8 cellular contexts compared by ENCODE assay signal in genomic region chr18:68713791-68714190, GRCh38. TPM values are rescaled to one million over a fixed set of nuclear protein-coding genes. Genes with fewer than 3 reads are reported as not detected.
DNase-seq lines count a peak whose midpoint lies in the region; ATAC-seq, FAIRE-seq and TF ChIP-seq lines count a peak whose summit lies in the region.

No MANE protein-coding gene starts in this region.

- H3K9me3 ChIP-seq in kidney (ENCODE audit: control insufficient read depth in 1 of 2, low read length in 2 of 2), result no peaks in the 10 kb centered on the region
- H3K9me3 ChIP-seq in testis, result no peaks in the 10 kb centered on the region

- H3K4me3 ChIP-seq in kidney (ENCODE audit: low read length in 2 of 2) (peak overlapping the region; percentile 90 to 92), testis (peak overlapping the region; percentile 84 to 99)

- no peak for ATAC-seq in activated T-helper 17 cell treated with anti-CD3 and anti-CD28 coated beads, Interleukin-2, amount 50 U/mL, for 72 hours (replicated peaks)
- ATAC-seq in GM21737 (IDR thresholded peaks at IDR 0.05; ENCODE audit: unreplicated experiment) (no peak), GM19351 (IDR thresholded peaks at IDR 0.05; ENCODE audit: unreplicated experiment) (no peak), HG02852 (IDR thresholded peaks at IDR 0.05; ENCODE audit: unreplicated experiment) (no peak)

- H3K4me1 ChIP-seq in kidney (ENCODE audit: control insufficient read depth in 1 of 2, insufficient read depth in 1 of 2, low read depth in 1 of 2, low read length in 2 of 2), result peaks cover 4 to 5% of the 10 kb centered on the region in 2 donors
- peaks cover 8% of the 10 kb centered on the region for H3K4me1 ChIP-seq in testis

- H3K27me3 ChIP-seq in testis, result no peaks in the 10 kb centered on the region

- H3K36me3 ChIP-seq in kidney (ENCODE audit: control insufficient read depth in 1 of 2, insufficient read depth in 2 of 2, low read length in 2 of 2), result peaks cover 5 to 6% of the 10 kb centered on the region in 2 donors
- no peaks in the 10 kb centered on the region for H3K36me3 ChIP-seq in testis (ENCODE audit: low read depth, missing control alignments)

- no peaks in the 10 kb centered on the region for H3K9me3 Mint-ChIP-seq in activated CD4-positive, alpha-beta T cell treated with anti-CD3 and anti-CD28 coated beads, Interleukin-2, amount 10 ng/mL, durations not matched to agents 7 days and 5 days
- no peaks in the 10 kb centered on the region for H3K9me3 Mint-ChIP-seq in activated T-helper 17 cell treated with anti-CD3 and anti-CD28 coated beads, Interleukin-2, amount 50 U/mL, for 72 hours

- WGBS in testis, 2 donors, result 18 to 28% methylated on average over 6 of the region's 6 CpGs

- TF ChIP-seq POLR2A in testis (IDR thresholded peaks at IDR 0.05), result no peak

- H3K9ac ChIP-seq in kidney (ENCODE audit: low read length in 2 of 2), result peak overlapping the region; percentile 57 to 80

- peak overlapping the region; percentile 84 for H3K4me3 Mint-ChIP-seq in activated CD4-positive, alpha-beta T cell treated with anti-CD3 and anti-CD28 coated beads, Interleukin-2, amount 10 ng/mL, durations not matched to agents 7 days and 5 days
- H3K4me3 Mint-ChIP-seq in activated T-helper 17 cell treated with anti-CD3 and anti-CD28 coated beads, Interleukin-2, amount 50 U/mL, for 72 hours, result peak overlapping the region; percentile 93

- H3K4me1 Mint-ChIP-seq in activated CD4-positive, alpha-beta T cell treated with anti-CD3 and anti-CD28 coated beads, Interleukin-2, amount 10 ng/mL, durations not matched to agents 7 days and 5 days, result peaks cover 44% of the 10 kb centered on the region
- H3K4me1 Mint-ChIP-seq in activated T-helper 17 cell treated with anti-CD3 and anti-CD28 coated beads, Interleukin-2, amount 50 U/mL, for 72 hours, result peaks cover 17% of the 10 kb centered on the region

- peak overlapping the region; percentile 93 for H3K27ac Mint-ChIP-seq in activated CD4-positive, alpha-beta T cell treated with anti-CD3 and anti-CD28 coated beads, Interleukin-2, amount 10 ng/mL, durations not matched to agents 7 days and 5 days
- H3K27ac Mint-ChIP-seq in activated T-helper 17 cell treated with anti-CD3 and anti-CD28 coated beads, Interleukin-2, amount 50 U/mL, for 72 hours, result peak overlapping the region; percentile 83

- TF ChIP-seq CTCF in kidney (IDR thresholded peaks at IDR 0.05; ENCODE audit: borderline replicate concordance, extremely low read depth, insufficient read depth), result no peak
- TF ChIP-seq CTCF in testis (IDR thresholded peaks at IDR 0.05), result no peak

- CTCF ChIA-PET in activated CD4-positive, alpha-beta T cell treated with anti-CD3 and anti-CD28 coated beads, Interleukin-2, amount 10 ng/mL, durations not matched to agents 7 days and 5 days (lab: Charles Lee), result no interaction called here

- peaks cover 39% of the 10 kb centered on the region for H3K36me3 Mint-ChIP-seq in activated CD4-positive, alpha-beta T cell treated with anti-CD3 and anti-CD28 coated beads, Interleukin-2, amount 10 ng/mL, durations not matched to agents 7 days and 5 days (ENCODE audit: low read depth)
- H3K36me3 Mint-ChIP-seq in activated T-helper 17 cell treated with anti-CD3 and anti-CD28 coated beads, Interleukin-2, amount 50 U/mL, for 72 hours (ENCODE audit: low read depth), result peaks cover 53% of the 10 kb centered on the region

- POLR2A ChIA-PET in activated CD4-positive, alpha-beta T cell treated with anti-CD3 and anti-CD28 coated beads, Interleukin-2, amount 10 ng/mL, durations not matched to agents 7 days and 5 days (lab: Charles Lee), result no interaction called here

- H3K27ac ChIP-seq in kidney (ENCODE audit: low read depth in 2 of 2, low read length in 2 of 2), result no peak overlapping the region
- no peak overlapping the region for H3K27ac ChIP-seq in testis

- no peaks in the 10 kb centered on the region for H3K27me3 Mint-ChIP-seq in activated CD4-positive, alpha-beta T cell treated with anti-CD3 and anti-CD28 coated beads, Interleukin-2, amount 10 ng/mL, durations not matched to agents 7 days and 5 days
- no peaks in the 10 kb centered on the region for H3K27me3 Mint-ChIP-seq in activated T-helper 17 cell treated with anti-CD3 and anti-CD28 coated beads, Interleukin-2, amount 50 U/mL, for 72 hours

- peak; percentile 17 for FAIRE-seq in kidney (lab: Jason Lieb, UNC)

- intact Hi-C loops in kidney (cut with DNase I), result no loop called here
- intact Hi-C loops in testis (cut with DNase I; ENCODE audit: low total_unique reads), result no loop called here

- DNase-seq in activated CD4-positive, alpha-beta T cell treated with anti-CD3 and anti-CD28 coated beads, Interleukin-2, amount 10 ng/mL, durations not matched to agents 7 days and 5 days, result no peak
- no peak for DNase-seq in activated CD4-positive, alpha-beta T cell treated with anti-CD3 and anti-CD28 coated beads, Interleukin-2, amount 50 U/mL, for 4 hours
- DNase-seq in kidney, result no peak
- no peak for DNase-seq in testis

RNA-seq across cellular contexts. Expression of gene TMX3, which starts 1.1 kb away (rescaled TPM):
- total RNA-seq in activated CD4-positive, alpha-beta T cell treated with anti-CD3 and anti-CD28 coated beads, Interleukin-2, amount 10 ng/mL, durations not matched to agents 7 days and 5 days, result 10 to 100 TPM; 63.3 to 66.1 TPM
- 10 to 100 TPM; 43.3 to 56.4 TPM for total RNA-seq in activated T-helper 17 cell treated with anti-CD3 and anti-CD28 coated beads, Interleukin-2, amount 50 U/mL, for 72 hours
- total RNA-seq in kidney (52.7 TPM), testis (10 to 100 TPM; 39.9 to 45.4 TPM)
- polyA plus RNA-seq in kidney (ENCODE audit: insufficient read depth, low read depth, low replicate concordance) (14.4 TPM), testis (ENCODE audit: insufficient read depth, low read depth, low replicate concordance) (27.1 TPM)
